1 cellular context compared by ENCODE assay signal in genomic region chr6:46757206-46757564, GRCh38.
TF ChIP-seq lines count a peak whose summit lies in the region.

No MANE protein-coding gene starts in this region.

TF ChIP-seq in HCT116, 20 proteins besides CTCF, POLR2A, EP300 and RAD21:
- TF ChIP-seq TCF7L2 (IDR thresholded peaks at IDR 0.05; ENCODE audit: borderline replicate concordance, extremely low read depth, insufficient read depth, insufficient read length) (no peak), SP1 (IDR thresholded peaks at IDR 0.05; ENCODE audit: low read depth) (no peak), CEBPB (IDR thresholded peaks at IDR 0.05; ENCODE audit: low read depth) (no peak), POLR2AphosphoS5 (IDR thresholded peaks at IDR 0.05; ENCODE audit: low read depth, low read length) (no peak), CBX3 (IDR thresholded peaks at IDR 0.05; ENCODE audit: low read depth) (no peak), SRF (IDR thresholded peaks at IDR 0.05; ENCODE audit: low read depth) (no peak), EZH2 (IDR thresholded peaks at IDR 0.05) (no peak), MAX (IDR thresholded peaks at IDR 0.05) (no peak), ZFX (IDR thresholded peaks at IDR 0.05) (no peak), YY1 (IDR thresholded peaks at IDR 0.05; ENCODE audit: extremely low read depth, insufficient replicate concordance, low read depth, low read length) (no peak)
